ENCODE assay signal across 9 cellular contexts in the genomic region with DNA sequence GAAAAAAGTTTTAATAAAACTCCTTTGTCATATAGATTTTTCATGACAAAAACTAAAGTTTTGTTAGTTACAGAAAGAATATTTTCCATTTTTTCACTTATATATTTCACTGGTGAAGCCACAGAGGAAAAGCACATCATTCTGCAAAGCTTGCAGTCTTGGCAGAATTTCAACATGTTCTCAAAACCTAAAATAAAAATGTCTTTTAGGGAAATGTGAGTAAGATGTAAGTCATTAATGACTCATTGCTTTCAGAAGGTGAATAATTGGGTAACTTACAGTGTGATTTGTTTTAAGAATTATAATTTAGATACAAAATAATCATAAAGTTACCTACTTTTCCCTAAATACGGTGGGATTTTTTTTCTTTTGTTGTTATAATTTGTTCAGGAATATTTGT. TPM values are rescaled to one million over a fixed set of nuclear protein-coding genes. Genes with fewer than 3 reads are reported as not detected.
A peak's percentile ranks its signal among the peaks of the same experiment; 100 is the strongest.
DNase-seq lines count a peak whose midpoint lies in the region; ATAC-seq and TF ChIP-seq lines count a peak whose summit lies in the region.
"Had no signal": no experiment of that assay in that cellular context is flagged by ENCODE, and none has a peak within 500 bp of the region (broad histone marks: within the 10 kb centered on the region; RNA-seq: fewer than 3 reads in every experiment).

No MANE protein-coding gene starts in this region.

- TF ChIP-seq CTCF in choroid plexus epithelial cell (conservative IDR thresholded peaks at IDR 0.05; ENCODE audit: low read depth, low read length), result no peak

- peaks cover 7 to 60% (median 14%) of the 10 kb centered on the region in 3 experiments for H3K36me3 ChIP-seq in naive thymus-derived CD4-positive, alpha-beta T cell (ENCODE audit: control insufficient read depth in 2 of 3, insufficient read depth in 3 of 3, low read length in 3 of 3)

- H3K9me3 Mint-ChIP-seq in naive thymus-derived CD4-positive, alpha-beta T cell, result no peaks in the 10 kb centered on the region

- H3K4me3 ChIP-seq in choroid plexus epithelial cell (ENCODE audit: low read depth, low read length), result no peak overlapping the region
- H3K4me3 ChIP-seq in naive thymus-derived CD4-positive, alpha-beta T cell (ENCODE audit: low read length), result no peak overlapping the region

- H3K27me3 ChIP-seq in naive thymus-derived CD4-positive, alpha-beta T cell (ENCODE audit: control insufficient read depth in 2 of 2, insufficient read depth in 2 of 2, low read length in 2 of 2), result no peaks in the 10 kb centered on the region

- peak overlapping the region in 1 of 9 donors; percentile 19 for H3K27ac Mint-ChIP-seq in naive thymus-derived CD4-positive, alpha-beta T cell

- H3K9me3 ChIP-seq in naive thymus-derived CD4-positive, alpha-beta T cell (ENCODE audit: control insufficient read depth in 2 of 3, low read length in 3 of 3), result no peaks in the 10 kb centered on the region

- peaks cover 8 to 57% (median 43%) of the 10 kb centered on the region in 5 donors for H3K36me3 Mint-ChIP-seq in naive thymus-derived CD4-positive, alpha-beta T cell

- intact Hi-C loops in naive thymus-derived CD4-positive, alpha-beta T cell (cut with micrococcal nuclease), result no loop called here

- peaks cover 0 to 35% (median 0%) of the 10 kb centered on the region in 7 donors for H3K4me1 Mint-ChIP-seq in naive thymus-derived CD4-positive, alpha-beta T cell

- no peak for ATAC-seq in GM21381 (IDR thresholded peaks at IDR 0.05; ENCODE audit: unreplicated experiment)
- ATAC-seq in naive thymus-derived CD4-positive, alpha-beta T cell, result no peak

- POLR2A ChIA-PET in naive thymus-derived CD4-positive, alpha-beta T cell (lab: Charles Lee), result no interaction called here

- H3K27ac ChIP-seq in naive thymus-derived CD4-positive, alpha-beta T cell (ENCODE audit: low read depth, low read length), result no peak overlapping the region
- H3K27ac ChIP-seq in substantia nigra (ENCODE audit: low read depth, low read length, poor library complexity, severe bottlenecking), result no peak overlapping the region

- CTCF ChIA-PET in naive thymus-derived CD4-positive, alpha-beta T cell (lab: Charles Lee), result no interaction called here

- DNase-seq in GM03348 (ENCODE audit: low spot score), result peak; percentile 48
- peak; percentile 10 to 88 for DNase-seq in NOMO-1 (lab: John Stamatoyannopoulos, UW; ENCODE audit: unreplicated experiment in 2 of 2)
- peak; percentile 87 for DNase-seq in choroid plexus epithelial cell (ENCODE audit: low read depth)
- DNase-seq in non-pigmented ciliary epithelial cell (ENCODE audit: low read depth), result peak; percentile 68
- DNase-seq in activated CD4-positive, alpha-beta T cell treated with anti-CD3 and anti-CD28 coated beads for 48 hours, result no peak
- DNase-seq in naive thymus-derived CD4-positive, alpha-beta T cell, result no peak
- no peak for DNase-seq in substantia nigra (lab: John Stamatoyannopoulos, UW)
- DNase-seq: T-helper 2 cell had no signal

- H3K4me3 Mint-ChIP-seq in naive thymus-derived CD4-positive, alpha-beta T cell, result no peak overlapping the region

- no peaks in the 10 kb centered on the region for H3K27me3 Mint-ChIP-seq in naive thymus-derived CD4-positive, alpha-beta T cell

- H3K4me1 ChIP-seq in naive thymus-derived CD4-positive, alpha-beta T cell (ENCODE audit: control insufficient read depth in 2 of 2, insufficient read depth in 2 of 2, low read length in 2 of 2), result no peaks in the 10 kb centered on the region

RNA-seq across cellular contexts. Expression of a gene that starts 43.4 kb away (rescaled TPM):
- 10 to 100 TPM in 1 of 5 experiments, 1 to 10 TPM in 1, under 1 TPM in 3; 0.16 to 22.2 (median 0.68) TPM for total RNA-seq in naive thymus-derived CD4-positive, alpha-beta T cell
- not detected for polyA plus RNA-seq in naive thymus-derived CD4-positive, alpha-beta T cell

Comparison
In these comparisons a context has a peak if more than half of its experiments do, and no peak if none do; other contexts are left out.
1. DNase-seq: peak in GM03348 (single experiment), NOMO-1 (2 of 2), choroid plexus epithelial cell (single experiment) and non-pigmented ciliary epithelial cell (single experiment); none in activated CD4-positive, alpha-beta T cell treated with anti-CD3 and anti-CD28 coated beads for 48 hours (single experiment), naive thymus-derived CD4-positive, alpha-beta T cell (0 of 9) and substantia nigra (0 of 49).